ENCODE assay signal across 11 cellular contexts in the genomic region with DNA sequence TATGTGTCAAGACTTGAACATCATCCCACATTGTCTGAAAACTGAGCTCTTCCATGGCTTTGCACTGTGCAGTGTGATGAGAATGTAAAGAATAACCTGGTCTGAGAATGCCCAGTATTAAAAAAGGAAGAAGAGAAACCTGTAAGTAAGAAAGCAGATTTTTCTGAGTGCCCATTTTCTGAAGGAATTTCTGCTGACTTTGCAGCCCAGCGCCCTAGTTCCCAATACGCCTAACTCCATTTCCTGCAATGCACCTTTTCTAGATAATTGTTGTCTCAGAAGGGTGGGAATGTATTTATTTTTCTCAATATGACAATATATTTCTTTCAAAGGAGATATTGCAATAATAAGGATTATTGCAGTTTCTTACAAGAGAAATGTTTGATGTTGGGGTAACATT.
"Had no signal": no experiment of that assay in that cellular context is flagged by ENCODE, and none has a peak within 500 bp of the region (broad histone marks: within the 10 kb centered on the region; RNA-seq: fewer than 3 reads in every experiment).

No MANE protein-coding gene starts in this region.

- H3K9me3 ChIP-seq: HAP-1 had no signal

- H3K36me3 ChIP-seq: HAP-1 had no signal

- H3K27ac ChIP-seq: GM23248 had no signal

- H3K9ac ChIP-seq: GM23248 had no signal

- FAIRE-seq: H1, H54 had no signal

- DNase-seq: GM23248, GOT3, H7, H9, HCEC 1CT, HFFc6 had no signal

- H2AFZ ChIP-seq: GM23248, GM23338 had no signal

- H3K4me1 ChIP-seq: HAP-1 had no signal

- H3K4me2 ChIP-seq: GM23338 had no signal

- ATAC-seq: GM23338, HCT116 had no signal

- H3K4me3 ChIP-seq: GM23248, GM23338, HAP-1 had no signal
